ENCODE assay signal across 8 cellular contexts in genomic region chr16:30063893-30064745, GRCh38. TPM values are rescaled to one million over a fixed set of nuclear protein-coding genes. Genes with fewer than 3 reads are reported as not detected.
DNase-seq lines count a peak whose midpoint lies in the region; ATAC-seq and TF ChIP-seq lines count a peak whose summit lies in the region.

No MANE protein-coding gene starts in this region.

- intact Hi-C loops in lower lobe of right lung (cut with DNase I) = no loop called here

- DNase-seq in COLO668 (lab: John Stamatoyannopoulos, UW; ENCODE audit: unreplicated experiment) = peak; percentile 82
- peak; percentile 76 for DNase-seq in NCI-H2196 treated with DMSO at 0.1 percent for 48 hours (lab: John Stamatoyannopoulos, UW; ENCODE audit: unreplicated experiment)
- DNase-seq in activated CD4-positive, alpha-beta T cell treated with anti-CD3 and anti-CD28 coated beads for 48 hours = peak; percentile 81
- DNase-seq in dermis blood vessel endothelial cell = peak; percentile 55
- peak; percentile 86 for DNase-seq in lower lobe of right lung
- DNase-seq in stimulated activated CD4-positive, alpha-beta T cell treated with anti-CD3 and anti-CD28 coated beads, TNF-alpha, amount 100 ng/mL, for 1 hour (ENCODE audit: low read depth in 3 of 3, low spot score in 1 of 3) = peak in 2 of 3 donors; percentile 37 to 54

- H3K27ac ChIP-seq in lower lobe of right lung = peak overlapping the region; percentile 99

- no peaks in the 10 kb centered on the region for H3K9me3 ChIP-seq in lower lobe of right lung

- TF ChIP-seq CTCF in lower lobe of right lung (IDR thresholded peaks at IDR 0.05) = peak; percentile 33

- peaks cover 37% of the 10 kb centered on the region for H3K4me1 ChIP-seq in lower lobe of right lung

- ATAC-seq in GM21825 (IDR thresholded peaks at IDR 0.05; ENCODE audit: unreplicated experiment) (peak; percentile 34), lower lobe of right lung (peak; percentile 58 to 59), GM18909 (IDR thresholded peaks at IDR 0.05; ENCODE audit: poor library complexity, unreplicated experiment) (no peak)

- H3K27me3 ChIP-seq in lower lobe of right lung (ENCODE audit: low read depth) = no peaks in the 10 kb centered on the region

- H3K4me3 ChIP-seq in lower lobe of right lung = peak overlapping the region; percentile 95

- H3K36me3 ChIP-seq in lower lobe of right lung = peaks cover 22% of the 10 kb centered on the region

RNA-seq across cellular contexts. Expression of gene ALDOA, which starts 1.4 kb away (rescaled TPM):
- total RNA-seq in dermis blood vessel endothelial cell = 286 and 586 TPM in 2 replicates
- 733 TPM for total RNA-seq in lower lobe of right lung

RNA-seq across cellular contexts. Expression of gene PPP4C, which starts 11.7 kb away (rescaled TPM):
- total RNA-seq in dermis blood vessel endothelial cell (220 and 256 TPM in 2 replicates), lower lobe of right lung (68.9 TPM)

RNA-seq across cellular contexts. Expression of gene TBX6, which starts 27.6 kb away (rescaled TPM):
- 0.17 and 0.23 TPM in 2 replicates for total RNA-seq in dermis blood vessel endothelial cell
- 1.6 TPM for total RNA-seq in lower lobe of right lung

RNA-seq across cellular contexts. Expression of gene YPEL3, which starts 31.9 kb away (rescaled TPM):
- total RNA-seq in dermis blood vessel endothelial cell (25.0 and 28.2 TPM in 2 replicates), lower lobe of right lung (113 TPM)

RNA-seq across cellular contexts. Expression of gene TLCD3B, which starts 33.0 kb away (rescaled TPM):
- total RNA-seq in dermis blood vessel endothelial cell = 0.47 TPM in 1 of 2 replicates, not detected in the other
- total RNA-seq in lower lobe of right lung = not detected
